8 cellular contexts compared by ENCODE assay signal in genomic region chr2:98569197-98569793, GRCh38. TPM values are rescaled to one million over a fixed set of nuclear protein-coding genes. Genes with fewer than 3 reads are reported as not detected.
DNase-seq lines count a peak whose midpoint lies in the region; ATAC-seq lines count a peak whose summit lies in the region.

No MANE protein-coding gene starts in this region.

- DNase-seq in Daoy (ENCODE audit: low read depth): peak; percentile 34
- DNase-seq in HK-2 (ENCODE audit: unreplicated experiment): peak; percentile 44
- DNase-seq in central memory CD4-positive, alpha-beta T cell: peak; percentile 54
- peak; percentile 58 to 71 for DNase-seq in memory B cell (ENCODE audit: low spot score in 2 of 2)
- DNase-seq in stimulated activated CD8-positive, alpha-beta memory T cell treated with anti-CD3 and anti-CD28 coated beads, Interleukin-4, amount 100 ng/mL, for 48 hours: peak; percentile 90
- DNase-seq in midbrain (lab: John Stamatoyannopoulos, UW): no peak

- peaks cover 3% of the 10 kb centered on the region for H3K4me1 Mint-ChIP-seq in memory B cell

- H3K27me3 Mint-ChIP-seq in memory B cell: no peaks in the 10 kb centered on the region

- peak overlapping the region; percentile 66 for H3K27ac Mint-ChIP-seq in memory B cell

- no peaks in the 10 kb centered on the region for H3K9me3 Mint-ChIP-seq in memory B cell

- peaks cover 24% of the 10 kb centered on the region for H3K36me3 Mint-ChIP-seq in memory B cell

- ATAC-seq in activated CD4-positive, CD25-positive, alpha-beta regulatory T cell treated with anti-CD3 and anti-CD28 coated beads, Interleukin-2, amount 50 U/mL, for 24 hours: peak; percentile 56 to 66
- ATAC-seq in memory B cell (ENCODE audit: low read depth): peak; percentile 93
- ATAC-seq in HG03442 (IDR thresholded peaks at IDR 0.05; ENCODE audit: unreplicated experiment): no peak

- no peak overlapping the region for H3K4me3 Mint-ChIP-seq in memory B cell

RNA-seq across cellular contexts. Expression of gene COA5, which starts 39.0 kb away (rescaled TPM):
- 22.3 and 26.1 TPM in 2 replicates for total RNA-seq in Daoy (2014; rRNA removed; shearing (Covaris generic))

RNA-seq across cellular contexts. Expression of gene UNC50, which starts 39.1 kb away (rescaled TPM):
- 99.4 and 108 TPM in 2 replicates for total RNA-seq in Daoy (2014; rRNA removed; shearing (Covaris generic))
